ENCODE assay signal across 8 cellular contexts in genomic region chr17:81440511-81441244, GRCh38. TPM values are rescaled to one million over a fixed set of nuclear protein-coding genes. Genes with fewer than 3 reads are reported as not detected.
DNase-seq lines count a peak whose midpoint lies in the region; ATAC-seq and TF ChIP-seq lines count a peak whose summit lies in the region.

No MANE protein-coding gene starts in this region.

- DNase-seq in Daoy (ENCODE audit: low read depth) (peak; percentile 53), HCT116 (ENCODE audit: low read depth, low spot score) (no peak), SJCRH30 (peak; percentile 89 to 94), islet precursor cell (peak; percentile 91), epidermal melanocyte (ENCODE audit: insufficient read length, low spot score) (no peak), Right ventricle myocardium superior (no peak)
- DNase-seq in activated CD4-positive, CD25-positive, alpha-beta regulatory T cell (lab: John Stamatoyannopoulos, UW): no peak

- POLR2A ChIA-PET in HCT116 (lab: Charles Lee): interaction anchor here (0.9 to 1.8 kb wide), 4 partner anchors 20 to 72 kb away, joined by 3 to 5 read pairs (median 4); partner anchors contain the start of gene ACTG1

- peaks cover 11 to 17% of the 10 kb centered on the region in 2 experiments for H3K4me1 ChIP-seq in HCT116 (ENCODE audit: control insufficient read depth in 1 of 2, insufficient read depth in 2 of 2, low read length in 2 of 2)
- peaks cover 35% of the 10 kb centered on the region for H3K4me1 ChIP-seq in SJCRH30

- H3K79me2 ChIP-seq in HCT116 (ENCODE audit: insufficient read depth, low read length): no peaks in the 10 kb centered on the region

- no peak for TF ChIP-seq RAD21 in HCT116 (IDR thresholded peaks at IDR 0.05; ENCODE audit: low read depth)

- ATAC-seq in HCT116 (peak; percentile 83), GM21825 (IDR thresholded peaks at IDR 0.05; ENCODE audit: unreplicated experiment) (no peak), Right ventricle myocardium superior (ENCODE audit: poor library complexity) (no peak)

- H3K9me2 ChIP-seq in HCT116 (ENCODE audit: insufficient read depth): no peaks in the 10 kb centered on the region

- no peak overlapping the region for H3K9ac ChIP-seq in HCT116 (ENCODE audit: low read length)

- no peak overlapping the region for H2AFZ ChIP-seq in HCT116 (ENCODE audit: low read depth, low read length, poor library complexity, severe bottlenecking)

- no TSS peak for BruUV-seq in HCT116 (replicated peaks; lab: Mats Ljungman, UMichigan)

- CTCF ChIA-PET in HCT116 (lab: Charles Lee): interaction anchor here (0.8 to 2.4 kb wide), 12 partner anchors 10 to 149 kb away, joined by 3 to 33 read pairs (median 4); partner anchors contain the start of gene BAHCC1

- H3K4me2 ChIP-seq in HCT116 (ENCODE audit: low read length): no peak overlapping the region

- TF ChIP-seq CTCF in HCT116 (IDR thresholded peaks at IDR 0.05 in 2 of 3, conservative IDR thresholded peaks at IDR 0.05 in 1 of 3; ENCODE audit: borderline replicate concordance in 1 of 3, insufficient read depth in 1 of 3, low read depth in 2 of 3, low read length in 2 of 3): peak in 2 of 3 experiments; percentile 94 to 98; a peak in 4 of 6 replicates

- H3K36me3 ChIP-seq in HCT116 (ENCODE audit: control insufficient read depth in 1 of 2, insufficient read depth in 2 of 2, low read length in 2 of 2) (no peaks in the 10 kb centered on the region), SJCRH30 (no peaks in the 10 kb centered on the region)

- H3K27me3 ChIP-seq in HCT116 (ENCODE audit: insufficient read depth, low read length): no peaks in the 10 kb centered on the region
- no peaks in the 10 kb centered on the region for H3K27me3 ChIP-seq in SJCRH30

- no peaks in the 10 kb centered on the region for H4K20me1 ChIP-seq in HCT116 (ENCODE audit: insufficient read depth)

- RAD21 ChIA-PET in HCT116 (lab: Charles Lee; ENCODE audit: low non-redundant PET in 1 of 2, low total read pairs in 2 of 2, uncharacterized antibody in 2 of 2, unreplicated experiment in 2 of 2): interaction anchor here (0.6 to 1.7 kb wide), 3 partner anchors 31 to 73 kb away, joined by 3 to 4 read pairs (median 4); no protein-coding TSS in a partner anchor

- intact Hi-C loops in HCT116 (cut with micrococcal nuclease): no loop called here
- intact Hi-C loops in Right ventricle myocardium superior (cut with DNase I): no loop called here

- H3K9me3 ChIP-seq in HCT116 (ENCODE audit: control insufficient read depth in 1 of 2, insufficient read depth in 1 of 2, low read depth in 1 of 2, low read length in 2 of 2) (no peaks in the 10 kb centered on the region), SJCRH30 (replicated peaks) (no peaks in the 10 kb centered on the region)

- no peak overlapping the region for H3K4me3 ChIP-seq in HCT116 (replicated peaks in 1 of 2; ENCODE audit: low read depth in 1 of 2, low read length in 2 of 2)
- no peak overlapping the region for H3K4me3 ChIP-seq in SJCRH30

- TF ChIP-seq POLR2A in HCT116 (IDR thresholded peaks at IDR 0.05; ENCODE audit: borderline replicate concordance, extremely low read depth, insufficient read depth, insufficient read length): no peak

- H3K27ac ChIP-seq in HCT116 (ENCODE audit: low read depth, low read length) (no peak overlapping the region), SJCRH30 (no peak overlapping the region)

TF ChIP-seq in HCT116, 20 proteins besides CTCF, POLR2A, EP300 and RAD21:
- TF ChIP-seq ELF1 (IDR thresholded peaks at IDR 0.05; ENCODE audit: borderline replicate concordance, low read depth) (no peak), SRF (IDR thresholded peaks at IDR 0.05; ENCODE audit: low read depth) (no peak), JUND (IDR thresholded peaks at IDR 0.05) (no peak), TCF7L2 (IDR thresholded peaks at IDR 0.05; ENCODE audit: borderline replicate concordance, extremely low read depth, insufficient read depth, insufficient read length) (no peak), SIN3A (IDR thresholded peaks at IDR 0.05; ENCODE audit: low read depth) (no peak), FOSL1 (IDR thresholded peaks at IDR 0.05; ENCODE audit: low read depth) (no peak), ATF3 (IDR thresholded peaks at IDR 0.05) (no peak), EZH2 (IDR thresholded peaks at IDR 0.05) (no peak), CEBPB (IDR thresholded peaks at IDR 0.05; ENCODE audit: low read depth) (no peak), POLR2AphosphoS5 (IDR thresholded peaks at IDR 0.05; ENCODE audit: low read depth, low read length) (no peak), EGR1 (IDR thresholded peaks at IDR 0.05; ENCODE audit: low read depth) (no peak), CBX3 (IDR thresholded peaks at IDR 0.05; ENCODE audit: low read depth) (no peak), YY1 (IDR thresholded peaks at IDR 0.05; ENCODE audit: extremely low read depth, insufficient replicate concordance, low read depth, low read length) (no peak), ZBTB33 (IDR thresholded peaks at IDR 0.05; ENCODE audit: extremely low read depth, insufficient replicate concordance, low read length) (no peak), SP1 (IDR thresholded peaks at IDR 0.05; ENCODE audit: low read depth) (no peak), ZNF274 (IDR thresholded peaks at IDR 0.05; ENCODE audit: low read depth, low read length) (no peak), ZFX (IDR thresholded peaks at IDR 0.05) (no peak), EZH2phosphoT487 (IDR thresholded peaks at IDR 0.05; ENCODE audit: borderline replicate concordance) (no peak)
- TF ChIP-seq, protein P1, sequence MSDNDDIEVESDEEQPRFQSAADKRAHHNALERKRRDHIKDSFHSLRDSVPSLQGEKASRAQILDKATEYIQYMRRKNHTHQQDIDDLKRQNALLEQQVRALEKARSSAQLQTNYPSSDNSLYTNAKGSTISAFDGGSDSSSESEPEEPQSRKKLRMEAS (IDR thresholded peaks at IDR 0.05): no peak
- TF ChIP-seq, protein P2, sequence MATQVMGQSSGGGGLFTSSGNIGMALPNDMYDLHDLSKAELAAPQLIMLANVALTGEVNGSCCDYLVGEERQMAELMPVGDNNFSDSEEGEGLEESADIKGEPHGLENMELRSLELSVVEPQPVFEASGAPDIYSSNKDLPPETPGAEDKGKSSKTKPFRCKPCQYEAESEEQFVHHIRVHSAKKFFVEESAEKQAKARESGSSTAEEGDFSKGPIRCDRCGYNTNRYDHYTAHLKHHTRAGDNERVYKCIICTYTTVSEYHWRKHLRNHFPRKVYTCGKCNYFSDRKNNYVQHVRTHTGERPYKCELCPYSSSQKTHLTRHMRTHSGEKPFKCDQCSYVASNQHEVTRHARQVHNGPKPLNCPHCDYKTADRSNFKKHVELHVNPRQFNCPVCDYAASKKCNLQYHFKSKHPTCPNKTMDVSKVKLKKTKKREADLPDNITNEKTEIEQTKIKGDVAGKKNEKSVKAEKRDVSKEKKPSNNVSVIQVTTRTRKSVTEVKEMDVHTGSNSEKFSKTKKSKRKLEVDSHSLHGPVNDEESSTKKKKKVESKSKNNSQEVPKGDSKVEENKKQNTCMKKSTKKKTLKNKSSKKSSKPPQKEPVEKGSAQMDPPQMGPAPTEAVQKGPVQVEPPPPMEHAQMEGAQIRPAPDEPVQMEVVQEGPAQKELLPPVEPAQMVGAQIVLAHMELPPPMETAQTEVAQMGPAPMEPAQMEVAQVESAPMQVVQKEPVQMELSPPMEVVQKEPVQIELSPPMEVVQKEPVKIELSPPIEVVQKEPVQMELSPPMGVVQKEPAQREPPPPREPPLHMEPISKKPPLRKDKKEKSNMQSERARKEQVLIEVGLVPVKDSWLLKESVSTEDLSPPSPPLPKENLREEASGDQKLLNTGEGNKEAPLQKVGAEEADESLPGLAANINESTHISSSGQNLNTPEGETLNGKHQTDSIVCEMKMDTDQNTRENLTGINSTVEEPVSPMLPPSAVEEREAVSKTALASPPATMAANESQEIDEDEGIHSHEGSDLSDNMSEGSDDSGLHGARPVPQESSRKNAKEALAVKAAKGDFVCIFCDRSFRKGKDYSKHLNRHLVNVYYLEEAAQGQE (IDR thresholded peaks at IDR 0.05; ENCODE audit: low read depth): no peak

RNA-seq across cellular contexts. Expression of gene BAHCC1, which starts 45.4 kb away (rescaled TPM):
- 6.8 and 11.0 TPM in 2 replicates for total RNA-seq in Daoy (2014; rRNA removed; shearing (Covaris generic))
- total RNA-seq in HCT116 (2021; ENCODE audit: unreplicated experiment) (45.2 TPM), Right ventricle myocardium superior (8.0 TPM)
- polyA plus RNA-seq in HCT116 (2012): 16.1 and 18.2 TPM in 2 replicates
- total RNA-seq in SJCRH30 (2014; rRNA removed; shearing (Covaris generic)): 17.4 and 20.0 TPM in 2 replicates

Comparison
In these comparisons a context has a peak if more than half of its experiments do, and no peak if none do; other contexts are left out.
1. DNase-seq: peak in Daoy (single experiment), SJCRH30 (2 of 2) and islet precursor cell (single experiment); none in HCT116 (single experiment), activated CD4-positive, CD25-positive, alpha-beta regulatory T cell (0 of 4), epidermal melanocyte (single experiment) and Right ventricle myocardium superior (single experiment).